ENCODE assay signal across 14 cellular contexts in the genomic region with DNA sequence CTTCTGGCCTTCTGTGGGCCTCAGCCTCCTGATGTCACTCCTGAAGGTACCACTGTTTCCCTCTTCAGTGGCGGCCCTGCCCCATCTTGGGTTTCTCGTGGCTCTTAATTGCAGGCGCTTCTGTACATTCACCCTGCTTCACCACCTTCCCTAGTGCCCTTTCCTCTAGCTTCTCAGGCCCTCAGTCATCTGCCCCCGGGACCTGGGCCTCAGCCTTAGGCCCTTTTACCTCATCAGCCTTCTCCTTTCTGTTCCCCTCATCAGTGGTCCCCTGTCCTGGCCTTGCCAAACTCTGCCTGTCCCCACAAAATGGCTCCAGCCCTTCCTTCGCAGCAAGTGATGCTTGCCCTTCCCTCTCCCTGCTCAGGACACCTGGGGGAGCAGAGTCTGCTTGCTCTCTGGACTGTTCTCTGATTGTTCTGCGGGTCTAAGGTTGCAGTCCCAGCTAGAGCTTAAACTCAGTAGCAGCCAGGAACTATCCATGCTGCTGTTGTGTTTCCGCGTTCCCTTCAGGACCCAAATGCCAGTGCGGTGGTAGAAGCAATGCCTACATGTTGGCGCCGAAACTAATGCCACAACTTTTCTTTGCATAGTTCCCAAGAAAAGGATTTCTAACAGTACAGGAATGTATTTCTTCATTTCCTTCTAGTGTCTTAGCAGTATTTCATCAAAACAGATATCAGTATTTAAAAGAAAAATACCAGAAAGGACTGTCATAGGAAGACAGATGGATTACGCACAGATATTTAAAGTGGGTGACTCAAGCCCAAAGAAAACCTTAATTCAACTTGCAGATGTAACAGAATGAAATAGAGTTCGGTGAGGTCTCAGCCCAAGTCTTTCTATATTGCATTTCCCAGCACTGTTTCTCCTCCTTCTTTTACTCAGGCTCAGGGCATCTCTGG. TPM values are rescaled to one million over a fixed set of nuclear protein-coding genes. Genes with fewer than 3 reads are reported as not detected.
DNase-seq lines count a peak whose midpoint lies in the region; ATAC-seq and TF ChIP-seq lines count a peak whose summit lies in the region.
"Had no signal": no experiment of that assay in that cellular context is flagged by ENCODE, and none has a peak within 500 bp of the region (broad histone marks: within the 10 kb centered on the region; RNA-seq: fewer than 3 reads in every experiment).

No MANE protein-coding gene starts in this region.

- H3K27me3 Mint-ChIP-seq in Calu3 (ENCODE audit: unreplicated experiment) = no peaks in the 10 kb centered on the region
- H3K27me3 Mint-ChIP-seq: activated CD8-positive, alpha-beta memory T cell treated with anti-CD3 and anti-CD28 coated beads, Interleukin-2, amount 10 ng/mL, durations not matched to agents 7 days and 5 days had no signal

- no peak overlapping the region for H4K91ac ChIP-seq in neuronal stem cell (ENCODE audit: low read depth, low read length, poor library complexity)

- no peak overlapping the region for H2BK5ac ChIP-seq in neuronal stem cell (ENCODE audit: low read length)

- H3K27me3 ChIP-seq in Panc1 (ENCODE audit: control insufficient read depth, insufficient read depth, low read length) (no peaks in the 10 kb centered on the region), neutrophil (no peaks in the 10 kb centered on the region), neuronal stem cell (ENCODE audit: control insufficient read depth in 3 of 3, insufficient read depth in 3 of 3, low read depth in 1 of 3, low read length in 3 of 3) (no peaks in the 10 kb centered on the region)
- H3K27me3 ChIP-seq: cardiac muscle cell had no signal

- H3K36me3 Mint-ChIP-seq in Calu3 (ENCODE audit: insufficient read depth, unreplicated experiment) = peaks cover 92% of the 10 kb centered on the region

- H3K23ac ChIP-seq in neuronal stem cell (ENCODE audit: low read depth, low read length, poor library complexity) = no peak overlapping the region

- H2BK15ac ChIP-seq in neuronal stem cell (ENCODE audit: low read length) = no peak overlapping the region

- peaks cover 79% of the 10 kb centered on the region for H3K4me1 Mint-ChIP-seq in Calu3 (ENCODE audit: low read depth, unreplicated experiment)

- no peak overlapping the region for H3K4me2 ChIP-seq in neuronal stem cell (ENCODE audit: insufficient read depth, low read length, poor library complexity, severe bottlenecking)

- H4K8ac ChIP-seq in neuronal stem cell (ENCODE audit: low read depth, low read length) = no peak overlapping the region

- H2BK120ac ChIP-seq in neuronal stem cell (ENCODE audit: low read depth, low read length) = no peak overlapping the region

- H3K4ac ChIP-seq in neuronal stem cell (ENCODE audit: low read length) = no peak overlapping the region

- DNase-seq in Calu3 (no peak), Panc1 (ENCODE audit: low read depth, low spot score) (no peak), choroid plexus epithelial cell (ENCODE audit: low read depth) (peak; percentile 85), H4 (ENCODE audit: low spot score) (no peak), neuronal stem cell (ENCODE audit: low spot score) (no peak)
- DNase-seq: activated CD8-positive, alpha-beta memory T cell treated with anti-CD3 and anti-CD28 coated beads, Interleukin-2, amount 10 ng/mL, durations not matched to agents 7 days and 5 days; DMS79; NCI-H1694 treated with DMSO at 0.1 percent for 48 hours; retina had no signal

- H3K79me1 ChIP-seq in neuronal stem cell (ENCODE audit: low read depth, low read length) = peaks cover 5% of the 10 kb centered on the region

- H3K4me3 ChIP-seq in Panc1 (ENCODE audit: low read depth in 2 of 2, low read length in 2 of 2) (no peak overlapping the region), choroid plexus epithelial cell (ENCODE audit: low read depth, low read length) (no peak overlapping the region), neutrophil (ENCODE audit: low read depth in 1 of 2, low read length in 1 of 2) (peak overlapping the region in 1 of 2 experiments; percentile 1), neuronal stem cell (ENCODE audit: low read length in 2 of 2) (peak overlapping the region in 1 of 2 donors; percentile 20)
- H3K4me3 ChIP-seq: cardiac muscle cell had no signal

- in situ Hi-C loops in Panc1 (cut with HindIII; ENCODE audit: low pct_unique_long_range_greater_than_20kb, low sequenced_read_pairs) = no loop called here

- H3K9ac ChIP-seq in neuronal stem cell (ENCODE audit: low read depth, low read length, poor library complexity) = no peak overlapping the region

- H2AFZ ChIP-seq in neuronal stem cell (ENCODE audit: low read length) = no peak overlapping the region

- H3K27ac ChIP-seq in Panc1 (ENCODE audit: low read length) (peak overlapping the region; percentile 35; the same call in 1 of the 2 replicates), neutrophil (peak overlapping the region; percentile 55), neuronal stem cell (replicated peaks; ENCODE audit: low read length) (no peak overlapping the region)
- H3K27ac ChIP-seq: cardiac muscle cell had no signal

- CTCF ChIA-PET in Calu3 (lab: Charles Lee) = no interaction called here
- CTCF ChIA-PET in Panc1 (lab: Charles Lee) = no interaction called here

- peaks cover 13% of the 10 kb centered on the region for H3K4me1 ChIP-seq in Panc1 (ENCODE audit: control insufficient read depth, insufficient read depth, low read length)
- H3K4me1 ChIP-seq in neutrophil (ENCODE audit: control insufficient read depth in 1 of 2, insufficient read depth in 1 of 2, low read depth in 1 of 2, low read length in 1 of 2) = peaks cover 18 to 26% of the 10 kb centered on the region in 2 experiments
- no peaks in the 10 kb centered on the region for H3K4me1 ChIP-seq in neuronal stem cell (ENCODE audit: control insufficient read depth in 2 of 2, insufficient read depth in 1 of 2, low read depth in 1 of 2, low read length in 2 of 2)

- POLR2A ChIA-PET in Panc1 (lab: Charles Lee) = no interaction called here

- WGBS in neuronal stem cell (ENCODE audit: extremely low coverage in 2 of 2, insufficient read length in 2 of 2, insufficient replicate concordance in 1 of 2), 2 donors = no CpG with 5 or more reads among the region's 13 CpGs

- no peak for TF ChIP-seq CTCF in Calu3 (IDR thresholded peaks at IDR 0.05; ENCODE audit: unreplicated experiment)
- no peak for TF ChIP-seq CTCF in Panc1 (IDR thresholded peaks at IDR 0.05)
- no peak for TF ChIP-seq CTCF in choroid plexus epithelial cell (conservative IDR thresholded peaks at IDR 0.05; ENCODE audit: low read depth, low read length)
- TF ChIP-seq CTCF in neutrophil (IDR thresholded peaks at IDR 0.05) = no peak

- no peak for ATAC-seq in Panc1
- ATAC-seq in HG03025 (IDR thresholded peaks at IDR 0.05; ENCODE audit: low FRiP score, unreplicated experiment) = no peak
- ATAC-seq in HG02642 (IDR thresholded peaks at IDR 0.05; ENCODE audit: poor library complexity, unreplicated experiment) = no peak
- ATAC-seq: activated CD8-positive, alpha-beta memory T cell treated with anti-CD3 and anti-CD28 coated beads, Interleukin-2, amount 10 ng/mL, durations not matched to agents 7 days and 5 days had no signal

- H2AK5ac ChIP-seq in neuronal stem cell (ENCODE audit: low read depth, low read length) = no peak overlapping the region

- H3K4me3 Mint-ChIP-seq in Calu3 (ENCODE audit: low read depth, unreplicated experiment) = no peak overlapping the region
- H3K4me3 Mint-ChIP-seq: activated CD8-positive, alpha-beta memory T cell treated with anti-CD3 and anti-CD28 coated beads, Interleukin-2, amount 10 ng/mL, durations not matched to agents 7 days and 5 days; T-helper 1 cell treated with Interleukin-12 subunit alpha and Interleukin-12 subunit beta and Interleukin-4 antibody, amounts not matched to agents 30 μg/mL and 1 μg/mL, for 36 hours had no signal

- H2BK12ac ChIP-seq in neuronal stem cell (ENCODE audit: low read length) = no peak overlapping the region

- no peak overlapping the region for H3K18ac ChIP-seq in neuronal stem cell (ENCODE audit: low read length)

- no peaks in the 10 kb centered on the region for H3K9me3 Mint-ChIP-seq in Calu3 (ENCODE audit: low read depth, unreplicated experiment)
- H3K9me3 Mint-ChIP-seq: T-helper 1 cell treated with Interleukin-12 subunit alpha and Interleukin-12 subunit beta and Interleukin-4 antibody, amounts not matched to agents 30 μg/mL and 1 μg/mL, for 36 hours had no signal

- H3K36me3 ChIP-seq in Panc1 (ENCODE audit: control insufficient read depth, insufficient read depth, low read length) = peaks cover 12% of the 10 kb centered on the region
- peaks cover 34% of the 10 kb centered on the region for H3K36me3 ChIP-seq in neutrophil
- H3K36me3 ChIP-seq in neuronal stem cell (replicated peaks in 1 of 2; ENCODE audit: control insufficient read depth in 2 of 2, insufficient read depth in 2 of 2, low read length in 2 of 2) = peaks cover 23 to 84% of the 10 kb centered on the region in 2 donors

- H3K9me3 ChIP-seq in Panc1 (ENCODE audit: control insufficient read depth, insufficient read depth, low read depth, low read length) (0 out of 2 replicates have a peak, but pooled peaks cover 5% of the 10 kb centered on the region), neutrophil (no peaks in the 10 kb centered on the region), neuronal stem cell (replicated peaks in 1 of 2; ENCODE audit: control insufficient read depth in 2 of 2, insufficient read depth in 1 of 2, low read depth in 1 of 2, low read length in 2 of 2) (peaks cover 7 to 14% of the 10 kb centered on the region in 2 donors)

- BruUV-seq in Calu3 (replicated peaks; lab: Mats Ljungman, UMichigan) (no TSS peak), Panc1 (replicated peaks; lab: Mats Ljungman, UMichigan) (no TSS peak)

- no peak overlapping the region for H3K14ac ChIP-seq in neuronal stem cell (ENCODE audit: low read length)

- H3K27ac Mint-ChIP-seq in Calu3 (ENCODE audit: unreplicated experiment) = peak overlapping the region; percentile 92
- H3K27ac Mint-ChIP-seq: activated CD8-positive, alpha-beta memory T cell treated with anti-CD3 and anti-CD28 coated beads, Interleukin-2, amount 10 ng/mL, durations not matched to agents 7 days and 5 days; T-helper 1 cell treated with Interleukin-12 subunit alpha and Interleukin-12 subunit beta and Interleukin-4 antibody, amounts not matched to agents 30 μg/mL and 1 μg/mL, for 36 hours had no signal

- intact Hi-C loops in Calu3 (cut with micrococcal nuclease; ENCODE audit: unreplicated experiment) (loop anchor here (5.0 kb wide), 1 partner anchor 57 kb away; no protein-coding TSS in a partner anchor), Panc1 (cut with micrococcal nuclease; ENCODE audit: unreplicated experiment) (no loop called here)

RNA-seq across cellular contexts. Expression of gene ASB1, which starts 7.5 kb away (rescaled TPM):
- total RNA-seq in Calu3 (2022) (64.2 and 71.6 TPM in 2 replicates), Panc1 (2021; ENCODE audit: unreplicated experiment) (57.3 TPM)
- polyA plus RNA-seq in Panc1 (2012; ENCODE audit: insufficient read length) = 52.1 TPM
- 27.1 and 33.0 TPM in 2 replicates for total RNA-seq in H4 (2014; rRNA removed; shearing (Covaris generic))
- 22.8 TPM for polyA plus RNA-seq in neuronal stem cell (2013, experiment 1 of 2)
- 20.5 TPM for polyA plus RNA-seq in neuronal stem cell (2013, experiment 2 of 2)
